10 cellular contexts compared by ENCODE assay signal in genomic region chr6:220736-221475, GRCh38.
A peak's percentile ranks its signal among the peaks of the same experiment; 100 is the strongest.
DNase-seq lines count a peak whose midpoint lies in the region; ATAC-seq, FAIRE-seq and TF ChIP-seq lines count a peak whose summit lies in the region.
"Had no signal": no experiment of that assay in that cellular context is flagged by ENCODE, and none has a peak within 500 bp of the region (broad histone marks: within the 10 kb centered on the region; RNA-seq: fewer than 3 reads in every experiment).

No MANE protein-coding gene starts in this region.

- no peak for FAIRE-seq in bronchial epithelial cell (lab: Jason Lieb, UNC)

- TF ChIP-seq CTCF in bronchial epithelial cell (IDR thresholded peaks at IDR 0.05; ENCODE audit: insufficient read depth, low read length, severe bottlenecking) (no peak), upper lobe of left lung (IDR thresholded peaks at IDR 0.05) (no peak)

- peaks cover 4 to 18% (median 13%) of the 10 kb centered on the region in 4 donors for H3K4me1 ChIP-seq in upper lobe of left lung

- H3K36me3 Mint-ChIP-seq in activated T-cell treated with anti-CD3 and anti-CD28 coated beads, Interleukin-2, amount 50 U/mL, for 72 hours (ENCODE audit: insufficient read depth in 2 of 2): no peaks in the 10 kb centered on the region

- H3K36me3 ChIP-seq in MG63 (no peaks in the 10 kb centered on the region), bronchial epithelial cell (ENCODE audit: control insufficient read depth, insufficient read depth, low read length) (no peaks in the 10 kb centered on the region), upper lobe of left lung (no peaks in the 10 kb centered on the region)

- WGBS in upper lobe of left lung, 2 donors: 65% methylated on average over 16 of the region's 16 CpGs

- no peak overlapping the region for H3K27ac ChIP-seq in upper lobe of left lung

- H3K4me3 ChIP-seq in MG63: no peak overlapping the region
- H3K4me3 ChIP-seq in bronchial epithelial cell (ENCODE audit: low read depth, low read length): no peak overlapping the region
- H3K4me3 ChIP-seq in upper lobe of left lung: no peak overlapping the region

- H3K27ac Mint-ChIP-seq in activated T-cell treated with anti-CD3 and anti-CD28 coated beads, Interleukin-2, amount 50 U/mL, for 72 hours: peak overlapping the region; percentile 12

- no peak for TF ChIP-seq POLR2A in upper lobe of left lung (IDR thresholded peaks at IDR 0.05)

- H3K4me1 Mint-ChIP-seq in activated T-cell treated with anti-CD3 and anti-CD28 coated beads, Interleukin-2, amount 50 U/mL, for 72 hours (ENCODE audit: low read depth): peaks cover 96% of the 10 kb centered on the region

- TF ChIP-seq EP300 in upper lobe of left lung (IDR thresholded peaks at IDR 0.05): no peak

- peak overlapping the region; percentile 57 to 92 for H3K4me3 Mint-ChIP-seq in activated T-cell treated with anti-CD3 and anti-CD28 coated beads, Interleukin-2, amount 50 U/mL, for 72 hours

- peaks cover 20% of the 10 kb centered on the region for H3K27me3 Mint-ChIP-seq in activated T-cell treated with anti-CD3 and anti-CD28 coated beads, Interleukin-2, amount 50 U/mL, for 72 hours (ENCODE audit: low read depth)

- H3K27me3 ChIP-seq in MG63: no peaks in the 10 kb centered on the region
- no peaks in the 10 kb centered on the region for H3K27me3 ChIP-seq in bronchial epithelial cell (ENCODE audit: control insufficient read depth, insufficient read depth, low read length)
- no peaks in the 10 kb centered on the region for H3K27me3 ChIP-seq in upper lobe of left lung

- peak; percentile 41 to 63 for DNase-seq in activated T-cell treated with anti-CD3 and anti-CD28 coated beads, Interleukin-2, amount 50 U/mL, for 72 hours
- no peak for DNase-seq in activated T-cell treated with anti-CD3 and anti-CD28 coated beads for 4 hours
- DNase-seq in MG63: peak; percentile 5
- DNase-seq in bronchial epithelial cell (ENCODE audit: low read depth): peak; percentile 35
- peak; percentile 54 for DNase-seq in stimulated activated CD8-positive, alpha-beta memory T cell treated with anti-CD3 and anti-CD28 coated beads, Interleukin-4, amount 100 ng/mL, for 48 hours
- DNase-seq in upper lobe of left lung: no peak
- no peak for DNase-seq in NCI-H2196 (lab: John Stamatoyannopoulos, UW; ENCODE audit: unreplicated experiment)
- DNase-seq: effector memory CD8-positive, alpha-beta T cell; NCI-H1694 had no signal

- no peaks in the 10 kb centered on the region for H3K9me3 Mint-ChIP-seq in activated T-cell treated with anti-CD3 and anti-CD28 coated beads, Interleukin-2, amount 50 U/mL, for 72 hours
- H3K9me3 Mint-ChIP-seq: effector memory CD8-positive, alpha-beta T cell had no signal

- no peaks in the 10 kb centered on the region for H3K9me3 ChIP-seq in MG63
- no peaks in the 10 kb centered on the region for H3K9me3 ChIP-seq in upper lobe of left lung

- ATAC-seq in activated T-cell treated with anti-CD3 and anti-CD28 coated beads, Interleukin-2, amount 50 U/mL, for 72 hours (replicated peaks in 1 of 2): peak; percentile 18 to 20
- ATAC-seq in upper lobe of left lung (ENCODE audit: low FRiP score in 2 of 2): no peak
- no peak for ATAC-seq in HG03139 (IDR thresholded peaks at IDR 0.05; ENCODE audit: unreplicated experiment)
- ATAC-seq: effector memory CD8-positive, alpha-beta T cell had no signal

Comparison
In these comparisons a context has a peak if more than half of its experiments do, and no peak if none do; other contexts are left out.
1. DNase-seq: peak in activated T-cell treated with anti-CD3 and anti-CD28 coated beads, Interleukin-2, amount 50 U/mL, for 72 hours (2 of 2), MG63 (single experiment), bronchial epithelial cell (single experiment) and stimulated activated CD8-positive, alpha-beta memory T cell treated with anti-CD3 and anti-CD28 coated beads, Interleukin-4, amount 100 ng/mL, for 48 hours (single experiment); none in activated T-cell treated with anti-CD3 and anti-CD28 coated beads for 4 hours (single experiment), upper lobe of left lung (0 of 2) and NCI-H2196 (single experiment).
2. ATAC-seq: peak in activated T-cell treated with anti-CD3 and anti-CD28 coated beads, Interleukin-2, amount 50 U/mL, for 72 hours (2 of 2); none in upper lobe of left lung (0 of 2) and HG03139 (single experiment).